8 cellular contexts compared by ENCODE assay signal in genomic region chr19:41883821-41884733, GRCh38. TPM values are rescaled to one million over a fixed set of nuclear protein-coding genes. Genes with fewer than 3 reads are reported as not detected.
DNase-seq lines count a peak whose midpoint lies in the region; ATAC-seq and TF ChIP-seq lines count a peak whose summit lies in the region.

No MANE protein-coding gene starts in this region.

- no peaks in the 10 kb centered on the region for H3K27me3 Mint-ChIP-seq in stimulated activated naive CD8-positive, alpha-beta T cell treated with anti-CD3 and anti-CD28 coated beads, Interleukin-15, amount 100 ng/mL, for 72 hours

- peak overlapping the region; percentile 77 for H3K9ac ChIP-seq in neural cell (ENCODE audit: low read length)

- H3K9me2 ChIP-seq in neural cell (ENCODE audit: insufficient read depth, low read length) = no peaks in the 10 kb centered on the region

- peaks cover 68% of the 10 kb centered on the region for H3K4me1 Mint-ChIP-seq in stimulated activated naive CD8-positive, alpha-beta T cell treated with anti-CD3 and anti-CD28 coated beads, Interleukin-15, amount 100 ng/mL, for 72 hours

- H3K4me3 Mint-ChIP-seq in stimulated activated naive CD8-positive, alpha-beta T cell treated with anti-CD3 and anti-CD28 coated beads, Interleukin-15, amount 100 ng/mL, for 72 hours = peak overlapping the region; percentile 77 to 88

- H3F3A ChIP-seq in neural cell (ENCODE audit: insufficient read depth, low read length, poor library complexity, severe bottlenecking) = no peaks in the 10 kb centered on the region

- no peaks in the 10 kb centered on the region for H3K9me3 Mint-ChIP-seq in stimulated activated naive CD8-positive, alpha-beta T cell treated with anti-CD3 and anti-CD28 coated beads, Interleukin-15, amount 100 ng/mL, for 72 hours

- H3K79me2 ChIP-seq in neural cell (replicated peaks; ENCODE audit: insufficient read depth, low read length) = no peaks in the 10 kb centered on the region

- peak; percentile 82 for ATAC-seq in stimulated activated naive CD8-positive, alpha-beta T cell treated with anti-CD3 and anti-CD28 coated beads, Interleukin-15, amount 100 ng/mL, for 72 hours

- peak overlapping the region; percentile 81 to 87 for H3K27ac Mint-ChIP-seq in stimulated activated naive CD8-positive, alpha-beta T cell treated with anti-CD3 and anti-CD28 coated beads, Interleukin-15, amount 100 ng/mL, for 72 hours

- no peaks in the 10 kb centered on the region for H3K36me3 ChIP-seq in neural cell (ENCODE audit: insufficient read depth, low read length)

- TF ChIP-seq RAD21 in neural cell (conservative IDR thresholded peaks at IDR 0.05) = peak; percentile 32

- H4K20me1 ChIP-seq in neural cell (ENCODE audit: insufficient read depth) = no peaks in the 10 kb centered on the region

- DNase-seq in ELR (ENCODE audit: low read depth) = peak; percentile 98
- DNase-seq in H4 (ENCODE audit: low spot score) = peak; percentile 94
- peak; percentile 97 for DNase-seq in LoVo (ENCODE audit: low spot score)
- peak; percentile 95 for DNase-seq in activated effector memory CD4-positive, alpha-beta T cell treated with anti-CD3 and anti-CD28 coated beads, Interleukin-2, amount 50 U/mL, for 16 hours
- peak; percentile 91 for DNase-seq in fibroblast of the conjunctiva (ENCODE audit: low read depth)
- DNase-seq in stimulated activated naive CD8-positive, alpha-beta T cell treated with anti-CD3 and anti-CD28 coated beads, Interleukin-15, amount 100 ng/mL, for 72 hours = peak; percentile 96

- TF ChIP-seq POLR2A in Raji (IDR thresholded peaks at IDR 0.05; ENCODE audit: insufficient read depth, low read depth, low read length) = peak; percentile 93

- no peaks in the 10 kb centered on the region for H3K9me3 ChIP-seq in neural cell (ENCODE audit: low read length)

- TF ChIP-seq EP300 in neural cell (conservative IDR thresholded peaks at IDR 0.05; ENCODE audit: poor library complexity, severe bottlenecking) = no peak

- peak overlapping the region; percentile 20 for H3K27ac ChIP-seq in neural cell (ENCODE audit: low read length)

- H2AFZ ChIP-seq in neural cell (ENCODE audit: low read depth, low read length) = peak overlapping the region; percentile 90

- peak; percentile 29 for TF ChIP-seq CTCF in neural cell (IDR thresholded peaks at IDR 0.05; ENCODE audit: poor library complexity, severe bottlenecking)

- peaks cover 26% of the 10 kb centered on the region for H3K27me3 ChIP-seq in neural cell (ENCODE audit: insufficient read depth, low read depth, low read length)

- H3K4me3 ChIP-seq in neural cell (ENCODE audit: low read length) = peak overlapping the region; percentile 93

- peak overlapping the region; percentile 59 for H3K4me2 ChIP-seq in neural cell (ENCODE audit: low read length)

TF ChIP-seq in neural cell, 6 proteins besides CTCF, POLR2A, EP300 and RAD21:
- TF ChIP-seq MXI1 (conservative IDR thresholded peaks at IDR 0.05; ENCODE audit: poor library complexity, severe bottlenecking) (peak; percentile 54), POLR2AphosphoS5 (IDR thresholded peaks at IDR 0.05) (peak; percentile 69), SMC3 (conservative IDR thresholded peaks at IDR 0.05; ENCODE audit: poor library complexity) (peak; percentile 35), REST (IDR thresholded peaks at IDR 0.05; ENCODE audit: borderline replicate concordance) (peak; percentile 27), TAF1 (IDR thresholded peaks at IDR 0.05; ENCODE audit: low read depth) (peak; percentile 78), EZH2 (IDR thresholded peaks at IDR 0.05; ENCODE audit: borderline replicate concordance, insufficient read depth, low read length, poor library complexity, severe bottlenecking) (no peak)
TF ChIP-seq in neural cell: peak in this region for 5.

RNA-seq across cellular contexts. Expression of gene ARHGEF1, which starts 1.1 kb away (rescaled TPM):
- total RNA-seq in H4 (2014; rRNA removed; shearing (Covaris generic)) = 14.5 and 15.9 TPM in 2 replicates
- 12.0 and 13.6 TPM in 2 replicates for polyA plus RNA-seq in neural cell
- 10.5 and 13.1 TPM in 2 replicates for polyA minus RNA-seq in neural cell

RNA-seq across cellular contexts. Expression of gene CD79A, which starts 7.0 kb away (rescaled TPM):
- not detected in 2 replicates for total RNA-seq in H4 (2014; rRNA removed; shearing (Covaris generic))
- 0.40 TPM in 1 of 2 replicates, not detected in the other for polyA plus RNA-seq in neural cell
- polyA minus RNA-seq in neural cell = not detected in 2 replicates

RNA-seq across cellular contexts. Expression of gene RPS19, which starts 24.0 kb away (rescaled TPM):
- 1,641 and 1,922 TPM in 2 replicates for total RNA-seq in H4 (2014; rRNA removed; shearing (Covaris generic))
- 783 and 1,001 TPM in 2 replicates for polyA plus RNA-seq in neural cell
- 430 and 458 TPM in 2 replicates for polyA minus RNA-seq in neural cell

RNA-seq across cellular contexts. Expression of gene DMRTC2, which starts 39.2 kb away (rescaled TPM):
- not detected in 2 replicates for total RNA-seq in H4 (2014; rRNA removed; shearing (Covaris generic))
- polyA plus RNA-seq in neural cell = not detected in 2 replicates
- not detected in 2 replicates for polyA minus RNA-seq in neural cell

RNA-seq across cellular contexts. Expression of gene LYPD4, which starts 39.6 kb away (rescaled TPM):
- total RNA-seq in H4 (2014; rRNA removed; shearing (Covaris generic)) = 0.41 TPM in 1 of 2 replicates, not detected in the other
- not detected in 2 replicates for polyA plus RNA-seq in neural cell
- not detected in 2 replicates for polyA minus RNA-seq in neural cell

Comparison
In these comparisons a context has a peak if more than half of its experiments do, and no peak if none do; other contexts are left out.
1. Peak in every context shown above with its lines: DNase-seq, ATAC-seq, H3K4me3 ChIP-seq and H3K27ac ChIP-seq.